8 cellular contexts compared by ENCODE assay signal in the genomic region with DNA sequence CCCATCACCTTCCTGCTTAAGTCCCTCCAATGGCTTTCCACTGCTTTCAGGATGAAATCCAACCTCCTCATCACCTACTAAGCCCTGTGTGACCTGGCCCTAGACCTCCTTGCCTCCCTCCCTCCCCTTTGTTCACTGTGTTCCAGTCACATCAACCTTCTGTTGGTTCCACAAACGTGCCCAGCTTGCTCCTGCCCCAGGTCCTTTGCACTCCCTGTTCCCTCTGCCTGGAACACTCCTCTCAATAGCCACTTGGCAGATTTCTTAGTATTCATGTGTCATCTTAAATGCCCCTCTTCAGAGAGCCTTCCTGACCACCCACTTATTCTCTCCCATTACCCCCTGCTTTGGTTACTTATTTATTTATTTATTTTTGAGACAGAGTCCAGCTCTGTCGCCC.
"Had no signal": no experiment of that assay in that cellular context is flagged by ENCODE, and none has a peak within 500 bp of the region (broad histone marks: within the 10 kb centered on the region; RNA-seq: fewer than 3 reads in every experiment).

No MANE protein-coding gene starts in this region.

- DNase-seq: H7, KBM-7 had no signal

- H3K9ac ChIP-seq: KMS-11 had no signal

- H3K36me3 Mint-ChIP-seq: IgD-negative memory B cell had no signal

- FAIRE-seq: HTR-8/SVneo had no signal

- H3K36me3 ChIP-seq: HAP-1 had no signal

- H3K27ac ChIP-seq: KMS-11 had no signal

- H3K27ac Mint-ChIP-seq: GM23338, IgD-negative memory B cell had no signal

- H3K4me3 ChIP-seq: GM23338, HAP-1 had no signal

- H3K4me2 ChIP-seq: GM23338, KMS-11 had no signal

- H2AFZ ChIP-seq: GM23338 had no signal

- H3K4me3 Mint-ChIP-seq: GM23338, IgD-negative memory B cell had no signal

- H3K9me3 ChIP-seq: HAP-1 had no signal

- H3K4me1 ChIP-seq: HAP-1 had no signal

- ATAC-seq: GM23338, HCT116 had no signal

- H3K9me3 Mint-ChIP-seq: GM23338, IgD-negative memory B cell had no signal
